In genomic region chr1:1355376-1355775, GRCh38 we compare ENCODE assay signal across 9 cellular contexts. TPM values are rescaled to one million over a fixed set of nuclear protein-coding genes. Genes with fewer than 3 reads are reported as not detected.
A peak's percentile ranks its signal among the peaks of the same experiment; 100 is the strongest.
DNase-seq lines count a peak whose midpoint lies in the region; ATAC-seq and TF ChIP-seq lines count a peak whose summit lies in the region.
"Had no signal": no experiment of that assay in that cellular context is flagged by ENCODE, and none has a peak within 500 bp of the region (broad histone marks: within the 10 kb centered on the region; RNA-seq: fewer than 3 reads in every experiment).

No MANE protein-coding gene starts in this region.

- no peak for TF ChIP-seq POLR2A in upper lobe of left lung (IDR thresholded peaks at IDR 0.05)

- no peaks in the 10 kb centered on the region for H3K27me3 Mint-ChIP-seq in MCF 10A (ENCODE audit: insufficient read depth, unreplicated experiment)

- CTCF ChIA-PET in MCF 10A (lab: Yijun Ruan, JAX): no interaction called here

- POLR2A ChIA-PET in MCF 10A (lab: Yijun Ruan, JAX): interaction anchor here (0.8 kb wide), 1 partner anchor 23 kb away, joined by 3 read pairs; no protein-coding TSS in a partner anchor

- peak; percentile 50 to 60 for DNase-seq in T47D (ENCODE audit: low read depth in 1 of 2, low spot score in 1 of 2)
- DNase-seq in MCF 10A (ENCODE audit: unreplicated experiment): no peak
- peak in 1 of 2 donors; percentile 35 for DNase-seq in left colon
- peak in 1 of 2 donors; percentile 91 for DNase-seq in upper lobe of left lung
- no peak for DNase-seq in islet precursor cell
- no peak for DNase-seq in DMS114 treated with DMSO at 0.1 percent for 48 hours (lab: John Stamatoyannopoulos, UW; ENCODE audit: unreplicated experiment)
- DNase-seq: MV-4-11 had no signal

- WGBS in adipose tissue, 3 donors: 3 to 16% (median 11%) methylated on average over 37 to 57 of the region's 57 CpGs
- WGBS in upper lobe of left lung, 2 donors: 13% methylated on average over 17 of the region's 57 CpGs; no CpG with 5 or more reads in 1 of the 2 donors

- H3K27ac ChIP-seq in adipose tissue (ENCODE audit: low read depth, low read length): peak overlapping the region; percentile 31
- H3K27ac ChIP-seq in upper lobe of left lung: peak overlapping the region in 2 of 4 donors; percentile 42 to 81

- peaks cover 31 to 69% (median 62%) of the 10 kb centered on the region in 4 donors for H3K4me1 ChIP-seq in upper lobe of left lung

- peaks cover 5% of the 10 kb centered on the region for H3K36me3 Mint-ChIP-seq in MCF 10A (ENCODE audit: insufficient read depth, unreplicated experiment)

- no TSS peak for BruUV-seq in MCF 10A (replicated peaks; lab: Mats Ljungman, UMichigan)

- peaks cover 2 to 54% (median 29%) of the 10 kb centered on the region in 4 donors for H3K27me3 ChIP-seq in upper lobe of left lung

- H3K4me3 Mint-ChIP-seq in MCF 10A (ENCODE audit: unreplicated experiment): no peak overlapping the region

- peak overlapping the region in 3 of 4 donors; percentile 9 to 30 (median 29) for H3K4me3 ChIP-seq in upper lobe of left lung

- no peak for TF ChIP-seq CTCF in MCF 10A (IDR thresholded peaks at IDR 0.05; ENCODE audit: unreplicated experiment)
- no peak for TF ChIP-seq CTCF in upper lobe of left lung (IDR thresholded peaks at IDR 0.05)

- ATAC-seq in left colon (peak; percentile 32), upper lobe of left lung (ENCODE audit: low FRiP score in 2 of 2) (no peak), GM21619 (IDR thresholded peaks at IDR 0.05; ENCODE audit: unreplicated experiment) (no peak)

- intact Hi-C loops in MCF 10A (cut with micrococcal nuclease) (no loop called here), left colon (cut with DNase I, micrococcal nuclease) (no loop called here)

- H3K36me3 ChIP-seq in upper lobe of left lung: peaks cover 0 to 6% (median 0%) of the 10 kb centered on the region in 4 donors

- TF ChIP-seq EP300 in upper lobe of left lung (IDR thresholded peaks at IDR 0.05): no peak

- H3K9me3 ChIP-seq in upper lobe of left lung: no peaks in the 10 kb centered on the region

- in situ Hi-C loops in T47D (cut with HindIII; ENCODE audit: low pct_unique_long_range_greater_than_20kb, low sequenced_read_pairs): no loop called here

- peaks cover under 1% of the 10 kb centered on the region for H3K4me1 Mint-ChIP-seq in MCF 10A (ENCODE audit: insufficient read depth, unreplicated experiment)

- no peaks in the 10 kb centered on the region for H3K9me3 Mint-ChIP-seq in MCF 10A (ENCODE audit: unreplicated experiment)

- H3K27ac Mint-ChIP-seq in MCF 10A (ENCODE audit: low read depth, unreplicated experiment): no peak overlapping the region

RNA-seq across cellular contexts. Expression of gene MXRA8, which starts 3.0 kb away (rescaled TPM):
- total RNA-seq in MCF 10A (2022): not detected in 2 replicates
- 100 to 1,000 TPM in 1 of 3 donors, 10 to 100 TPM in 2; 11.7 to 104 (median 82.1) TPM for polyA plus RNA-seq in adipose tissue
- total RNA-seq in left colon: 10 to 100 TPM in 1 of 2 donors, 1 to 10 TPM in 1; 8.5 to 20.7 TPM
- 100 to 1,000 TPM in 2 of 6 donors, 10 to 100 TPM in 4; 23.9 to 137 (median 63.4) TPM for total RNA-seq in upper lobe of left lung

RNA-seq across cellular contexts. Expression of gene DVL1, which starts 6.2 kb away (rescaled TPM):
- total RNA-seq in MCF 10A (2022) (96.2 and 113 TPM in 2 replicates), left colon (10 to 100 TPM; 57.2 to 69.0 TPM), upper lobe of left lung (100 to 1,000 TPM in 3 of 6 donors, 10 to 100 TPM in 3; 71.8 to 205 (median 90.6) TPM)
- polyA plus RNA-seq in adipose tissue: 10 to 100 TPM; 42.5 to 54.5 (median 48.9) TPM

RNA-seq across cellular contexts. Expression of gene AURKAIP1, which starts 19.6 kb away (rescaled TPM):
- total RNA-seq in MCF 10A (2022): 120 and 148 TPM in 2 replicates
- polyA plus RNA-seq in adipose tissue: 100 to 1,000 TPM; 129 to 240 (median 165) TPM
- 100 to 1,000 TPM; 175 to 212 TPM for total RNA-seq in left colon
- total RNA-seq in upper lobe of left lung: 100 to 1,000 TPM in 5 of 6 donors, 10 to 100 TPM in 1; 76.0 to 149 (median 119) TPM

RNA-seq across cellular contexts. Expression of gene TAS1R3, which starts 24.3 kb away (rescaled TPM):
- total RNA-seq in MCF 10A (2022) (0.17 TPM in 1 of 2 replicates, not detected in the other), left colon (under 1 TPM; 0.67 to 0.89 TPM), upper lobe of left lung (1 to 10 TPM in 1 of 6 donors, under 1 TPM in 5; 0.22 to 1.0 (median 0.79) TPM)
- polyA plus RNA-seq in adipose tissue: under 1 TPM; 0.10 to 0.45 (median 0.19) TPM

RNA-seq across cellular contexts. Expression of gene CPTP, which starts 30.8 kb away (rescaled TPM):
- total RNA-seq in MCF 10A (2022) (19.3 and 21.0 TPM in 2 replicates), left colon (10 to 100 TPM; 67.3 to 86.7 TPM), upper lobe of left lung (10 to 100 TPM; 14.7 to 41.6 (median 26.0) TPM)
- 10 to 100 TPM; 12.3 to 17.4 (median 16.5) TPM for polyA plus RNA-seq in adipose tissue

Comparison
In these comparisons a context has a peak if more than half of its experiments do, and no peak if none do; other contexts are left out.
1. DNase-seq: peak in T47D (2 of 2); none in MCF 10A (single experiment), islet precursor cell (single experiment) and DMS114 treated with DMSO at 0.1 percent for 48 hours (single experiment).